In genomic region chr19:31991984-31992655, GRCh38 we compare ENCODE assay signal across 15 cellular contexts.
A peak's percentile ranks its signal among the peaks of the same experiment; 100 is the strongest.
DNase-seq lines count a peak whose midpoint lies in the region; ATAC-seq and TF ChIP-seq lines count a peak whose summit lies in the region.
"Had no signal": no experiment of that assay in that cellular context is flagged by ENCODE, and none has a peak within 500 bp of the region (broad histone marks: within the 10 kb centered on the region; RNA-seq: fewer than 3 reads in every experiment).

No MANE protein-coding gene starts in this region.

- H3K14ac ChIP-seq in H9 (ENCODE audit: insufficient read depth, low read length) = 0 out of 2 replicates have a peak overlapping the region, but pooled peaks have one; percentile 42
- no peak overlapping the region for H3K14ac ChIP-seq in trophoblast cell (ENCODE audit: low read length)

- H3K4ac ChIP-seq in H9 (ENCODE audit: low read depth, low read length) (no peak overlapping the region), trophoblast cell (ENCODE audit: low read depth, low read length) (no peak overlapping the region)

- peak overlapping the region; percentile 35 for H3K4me3 ChIP-seq in trophoblast cell (ENCODE audit: low read depth, low read length)
- H3K4me3 ChIP-seq: GM12878, HAP-1 had no signal

- H3K4me1 Mint-ChIP-seq in H9 = no peaks in the 10 kb centered on the region

- H3K4me1 ChIP-seq in H9 (ENCODE audit: insufficient read depth, low read length) (no peaks in the 10 kb centered on the region), trophoblast cell (ENCODE audit: control insufficient read depth in 1 of 2, insufficient read depth in 2 of 2, low read length in 2 of 2) (no peaks in the 10 kb centered on the region)
- H3K4me1 ChIP-seq: HAP-1 had no signal

- no peak overlapping the region for H2BK120ac ChIP-seq in H9 (ENCODE audit: low read depth, low read length, poor library complexity, severe bottlenecking)
- H2BK120ac ChIP-seq in trophoblast cell (ENCODE audit: insufficient read depth, low read length, poor library complexity) = no peak overlapping the region

- DNase-seq in H9 (no peak), islet precursor cell (peak; percentile 29), trophoblast cell (no peak), ureter (ENCODE audit: low spot score) (peak; percentile 19), NAMALWA (ENCODE audit: low spot score) (no peak)
- DNase-seq: CD4-positive, alpha-beta T cell; DMS79 treated with DMSO at 0.1 percent for 48 hours; GOT3 had no signal

- no peak overlapping the region for H4K5ac ChIP-seq in H9 (ENCODE audit: insufficient read length, low read depth, low read length)

- no peak overlapping the region for H2BK20ac ChIP-seq in H9 (ENCODE audit: low read depth, low read length, poor library complexity, severe bottlenecking)

- H2BK5ac ChIP-seq in H9 (ENCODE audit: insufficient read length, low read length) = no peak overlapping the region
- H2BK5ac ChIP-seq in trophoblast cell (ENCODE audit: low read depth, low read length, poor library complexity) = no peak overlapping the region

- no peak overlapping the region for H3K23ac ChIP-seq in H9 (ENCODE audit: insufficient read length, low read depth, low read length)
- H3K23ac ChIP-seq in trophoblast cell (ENCODE audit: low read length) = no peak overlapping the region

- no peaks in the 10 kb centered on the region for H3K79me2 ChIP-seq in H9 (ENCODE audit: insufficient read depth, low read length)
- H3K79me2 ChIP-seq in trophoblast cell (ENCODE audit: control insufficient read depth, insufficient read depth, low read length, poor library complexity) = no peaks in the 10 kb centered on the region

- H3K27ac ChIP-seq in H9 (ENCODE audit: insufficient read length, low read depth, low read length) (no peak overlapping the region), trophoblast cell (ENCODE audit: low read depth, low read length) (no peak overlapping the region)
- H3K27ac ChIP-seq: C4-2B, HL-60, KMS-11 had no signal

- peak overlapping the region in 1 of 3 experiments; percentile 46; a peak in 1 of 7 replicates for H3K27ac Mint-ChIP-seq in H9
- H3K27ac Mint-ChIP-seq: CD4-positive, alpha-beta T cell had no signal

- H3K9ac ChIP-seq in H9 (ENCODE audit: extremely low read depth, insufficient read length, low read length) (no peak overlapping the region), trophoblast cell (ENCODE audit: low read length) (no peak overlapping the region)
- H3K9ac ChIP-seq: KMS-11 had no signal

- no peaks in the 10 kb centered on the region for H3K36me3 ChIP-seq in trophoblast cell (ENCODE audit: control insufficient read depth in 1 of 2, insufficient read depth in 2 of 2, low read length in 2 of 2)
- H3K36me3 ChIP-seq: HAP-1 had no signal

- no peak overlapping the region for H4K12ac ChIP-seq in trophoblast cell (ENCODE audit: low read depth, low read length)

- no peak overlapping the region for H3K18ac ChIP-seq in H9 (ENCODE audit: insufficient read length, low read depth, low read length)
- no peak overlapping the region for H3K18ac ChIP-seq in trophoblast cell (ENCODE audit: low read length)

- no peak overlapping the region for H2AFZ ChIP-seq in H9 (ENCODE audit: low read length)
- H2AFZ ChIP-seq in trophoblast cell (ENCODE audit: insufficient read depth, low read length, poor library complexity) = no peak overlapping the region

- no CpG with 5 or more reads among the region's 16 CpGs for WGBS in H9 (ENCODE audit: extremely low coverage, insufficient read length, low lambda C conversion rate)
- no CpG with 5 or more reads among the region's 16 CpGs for WGBS in trophoblast cell (ENCODE audit: extremely low coverage, insufficient coverage, insufficient read length)

- no peaks in the 10 kb centered on the region for H4K20me1 ChIP-seq in H9 (ENCODE audit: control insufficient read depth, insufficient read depth, insufficient read length)

- no peak for ATAC-seq in GM18868 (IDR thresholded peaks at IDR 0.05; ENCODE audit: unreplicated experiment)
- no peak for ATAC-seq in GM19463 (IDR thresholded peaks at IDR 0.05; ENCODE audit: unreplicated experiment)
- ATAC-seq: GM12878 had no signal

- H2BK15ac ChIP-seq in H9 (ENCODE audit: low read depth, low read length) = no peak overlapping the region

- H2BK12ac ChIP-seq in H9 (ENCODE audit: insufficient read length, low read depth, low read length) = no peak overlapping the region
- H2BK12ac ChIP-seq in trophoblast cell (ENCODE audit: low read length) = no peak overlapping the region

- H3K9me3 Mint-ChIP-seq in H9 = peaks cover 4% of the 10 kb centered on the region in 2 experiments; a peak in 4 of 5 replicates

- no peak overlapping the region for H2AK5ac ChIP-seq in H9 (ENCODE audit: insufficient read length, low read length)
- H2AK5ac ChIP-seq in trophoblast cell (ENCODE audit: low read length) = no peak overlapping the region

- no peaks in the 10 kb centered on the region for H3K27me3 ChIP-seq in H9 (ENCODE audit: insufficient read depth, low read length)
- no peaks in the 10 kb centered on the region for H3K27me3 ChIP-seq in trophoblast cell (ENCODE audit: insufficient read depth, low read length)

- H3K23me2 ChIP-seq in H9 (ENCODE audit: insufficient read length, low read depth, low read length, poor library complexity, severe bottlenecking) = no peaks in the 10 kb centered on the region

- H3K79me1 ChIP-seq in H9 (ENCODE audit: insufficient read depth, low read depth, low read length, poor library complexity, severe bottlenecking) = no peaks in the 10 kb centered on the region
- H3K79me1 ChIP-seq in trophoblast cell (ENCODE audit: low read length) = no peaks in the 10 kb centered on the region

- no peak overlapping the region for H3T11ph ChIP-seq in H9 (ENCODE audit: low read length)

- H4K8ac ChIP-seq in H9 (replicated peaks; ENCODE audit: insufficient read length, low read depth, low read length) = no peak overlapping the region
- no peak overlapping the region for H4K8ac ChIP-seq in trophoblast cell (ENCODE audit: low read depth, low read length)

- no peak overlapping the region for H3K56ac ChIP-seq in H9 (ENCODE audit: insufficient read length, low read depth, low read length)

- no peak overlapping the region for H3K4me2 ChIP-seq in H9 (ENCODE audit: insufficient read depth, insufficient read length, low read length)
- H3K4me2 ChIP-seq in trophoblast cell (ENCODE audit: low read length) = no peak overlapping the region
- H3K4me2 ChIP-seq: KMS-11 had no signal

- H4K91ac ChIP-seq in H9 (ENCODE audit: insufficient read length, low read depth, low read length) = no peak overlapping the region
- no peak overlapping the region for H4K91ac ChIP-seq in trophoblast cell (ENCODE audit: low read depth, low read length)

- H3K27me3 Mint-ChIP-seq in H9 (ENCODE audit: low read depth) = peaks cover 5% of the 10 kb centered on the region
- H3K27me3 Mint-ChIP-seq: CD4-positive, alpha-beta T cell had no signal

- peaks cover 0 to 5% (median 0%) of the 10 kb centered on the region in 3 experiments; a peak in 2 of 7 replicates for H3K36me3 Mint-ChIP-seq in H9 (ENCODE audit: insufficient read depth in 1 of 3, low read depth in 3 of 3)

- no peak for TF ChIP-seq CTCF in H9 (conservative IDR thresholded peaks at IDR 0.05)

- H3K4me3 Mint-ChIP-seq in H9 = no peak overlapping the region
- H3K4me3 Mint-ChIP-seq: CD4-positive, alpha-beta T cell had no signal

- H3K9me3 ChIP-seq in H9 (ENCODE audit: control insufficient read depth, low read depth, low read length) = no peaks in the 10 kb centered on the region
- no peaks in the 10 kb centered on the region for H3K9me3 ChIP-seq in trophoblast cell (ENCODE audit: insufficient read depth, low read depth, low read length)
- H3K9me3 ChIP-seq: HAP-1 had no signal

Comparison
In these comparisons a context has a peak if more than half of its experiments do, and no peak if none do; other contexts are left out.
1. DNase-seq: peak in islet precursor cell (single experiment) and ureter (single experiment); none in H9 (single experiment), trophoblast cell (0 of 2) and NAMALWA (single experiment).